ENCODE assay signal across 11 cellular contexts in the genomic region with DNA sequence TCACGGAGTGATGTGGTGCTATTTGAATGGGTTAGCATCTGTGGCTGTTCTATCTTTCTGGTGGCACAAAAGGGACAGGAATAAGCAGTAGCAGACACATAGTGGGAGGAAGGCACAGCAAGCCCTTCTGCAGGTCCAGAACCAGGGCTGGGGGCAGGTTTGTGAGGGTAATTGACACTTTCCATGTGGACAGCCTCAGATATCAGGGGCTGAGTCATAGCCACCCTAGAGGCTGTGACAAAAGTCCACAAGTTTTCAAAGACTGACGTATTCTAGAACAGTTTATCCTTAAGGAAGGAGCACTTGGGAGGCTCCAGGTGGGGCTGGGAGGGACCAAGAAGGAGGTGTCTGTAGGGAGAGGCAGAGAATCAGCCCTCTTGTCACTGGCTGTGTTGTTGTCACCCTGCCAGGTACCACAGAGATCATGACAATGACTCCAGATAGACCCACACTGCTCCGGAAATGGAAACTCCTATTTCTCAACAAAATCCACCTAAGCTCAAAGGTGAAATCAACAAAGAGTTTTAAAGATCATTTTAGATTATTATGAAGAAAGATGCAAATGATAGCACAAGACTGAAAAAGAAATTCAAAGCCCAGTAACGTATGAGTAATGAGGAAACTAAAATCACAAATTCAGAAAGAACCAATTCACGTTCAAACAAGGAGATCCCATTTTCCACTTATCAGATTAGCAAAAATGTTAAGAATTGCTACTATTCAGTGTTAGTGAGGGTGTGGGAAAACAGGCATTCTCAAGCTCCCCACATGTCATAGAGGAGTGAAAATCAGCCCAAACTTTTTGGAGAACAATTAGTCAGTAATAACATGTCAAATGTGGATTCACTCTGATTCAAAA. TPM values are rescaled to one million over a fixed set of nuclear protein-coding genes. Genes with fewer than 3 reads are reported as not detected.
DNase-seq lines count a peak whose midpoint lies in the region; ATAC-seq and TF ChIP-seq lines count a peak whose summit lies in the region.
"Had no signal": no experiment of that assay in that cellular context is flagged by ENCODE, and none has a peak within 500 bp of the region (broad histone marks: within the 10 kb centered on the region; RNA-seq: fewer than 3 reads in every experiment).

No MANE protein-coding gene starts in this region.

- H3K27me3 ChIP-seq in BE2C (no peaks in the 10 kb centered on the region), lung (ENCODE audit: control insufficient read depth, insufficient read depth) (no peaks in the 10 kb centered on the region), uterus (no peaks in the 10 kb centered on the region)

- H3K4me1 ChIP-seq in BE2C (peaks cover 6% of the 10 kb centered on the region; the same call in 1 of the 2 replicates), lung (ENCODE audit: control insufficient read depth in 2 of 2, insufficient read depth in 2 of 2, low read length in 2 of 2) (peaks cover 0 to 13% of the 10 kb centered on the region in 2 donors), uterus (no peaks in the 10 kb centered on the region)

- in situ Hi-C loops in KBM-7 (cut with MboI; ENCODE audit: low pct_unique_long_range_greater_than_20kb, low sequenced_read_pairs): no loop called here

- TF ChIP-seq CTCF in BE2C (IDR thresholded peaks at IDR 0.05; ENCODE audit: low read depth, low read length): no peak
- TF ChIP-seq CTCF in lung (IDR thresholded peaks at IDR 0.05; ENCODE audit: control extremely low read depth, extremely low read depth): no peak
- no peak for TF ChIP-seq CTCF in uterus (IDR thresholded peaks at IDR 0.05)

- H3K4me3 ChIP-seq in BE2C (ENCODE audit: low read depth, low read length) (no peak overlapping the region), lung (no peak overlapping the region), uterus (no peak overlapping the region)

- ATAC-seq in GM21786 (IDR thresholded peaks at IDR 0.05; ENCODE audit: unreplicated experiment) (peak; percentile 49), lung (ENCODE audit: insufficient read depth, low FRiP score) (peak; percentile 64), GM21423 (IDR thresholded peaks at IDR 0.05; ENCODE audit: unreplicated experiment) (no peak)

- H3K27ac ChIP-seq in lung (ENCODE audit: low read depth in 1 of 2, low read length in 1 of 2) (peak overlapping the region in 1 of 2 donors; percentile 30), uterus (no peak overlapping the region)

- intact Hi-C loops in uterus (cut with DNase I; ENCODE audit: low total_unique reads): no loop called here

- no peak for TF ChIP-seq POLR2A in uterus (IDR thresholded peaks at IDR 0.05)

- WGBS in lung, 2 donors: 46 to 59% methylated on average over 5 of the region's 5 CpGs

- DNase-seq in BE2C (peak; percentile 37), lung (ENCODE audit: low spot score) (peak; percentile 62), uterus (no peak), KBM-7 (no peak), NCI-H82 treated with DMSO at 0.1 percent for 48 hours (lab: John Stamatoyannopoulos, UW; ENCODE audit: unreplicated experiment) (no peak)
- DNase-seq in activated T-cell treated with anti-CD3 and anti-CD28 coated beads, Interleukin-2, amount 50 U/mL, for 48 hours: peak; percentile 63 to 68
- DNase-seq: anterior cingulate cortex, naive B cell, NCI-H1436 treated with DMSO at 0.1 percent for 48 hours had no signal

- H3K36me3 ChIP-seq in BE2C (no peaks in the 10 kb centered on the region), lung (ENCODE audit: control insufficient read depth in 2 of 2, insufficient read depth in 2 of 2, low read length in 2 of 2) (no peaks in the 10 kb centered on the region), uterus (no peaks in the 10 kb centered on the region)

- no peaks in the 10 kb centered on the region for H3K9me3 ChIP-seq in BE2C
- no peaks in the 10 kb centered on the region for H3K9me3 ChIP-seq in lung (ENCODE audit: control insufficient read depth in 2 of 2, insufficient read depth in 1 of 2, low read length in 1 of 2)
- H3K9me3 ChIP-seq in uterus: no peaks in the 10 kb centered on the region

RNA-seq across cellular contexts. Expression of a gene that starts 48.3 kb away (rescaled TPM):
- polyA plus RNA-seq in BE2C (2012; ENCODE audit: insufficient read depth, insufficient read length, low read depth): 111 TPM
- total RNA-seq in lung (100 to 1,000 TPM; 312 to 574 TPM), uterus (100 to 1,000 TPM; 112 to 387 (median 295) TPM)
- polyA plus RNA-seq in lung: 1,000 to 10,000 TPM in 1 of 2 donors, 100 to 1,000 TPM in 1; 182 to 1,327 TPM

Comparison
In these comparisons a context has a peak if more than half of its experiments do, and no peak if none do; other contexts are left out.
1. DNase-seq: peak in BE2C (single experiment), activated T-cell treated with anti-CD3 and anti-CD28 coated beads, Interleukin-2, amount 50 U/mL, for 48 hours (2 of 2) and lung (single experiment); none in uterus (0 of 2), KBM-7 (single experiment) and NCI-H82 treated with DMSO at 0.1 percent for 48 hours (single experiment).